8 cellular contexts compared by ENCODE assay signal in the genomic region with DNA sequence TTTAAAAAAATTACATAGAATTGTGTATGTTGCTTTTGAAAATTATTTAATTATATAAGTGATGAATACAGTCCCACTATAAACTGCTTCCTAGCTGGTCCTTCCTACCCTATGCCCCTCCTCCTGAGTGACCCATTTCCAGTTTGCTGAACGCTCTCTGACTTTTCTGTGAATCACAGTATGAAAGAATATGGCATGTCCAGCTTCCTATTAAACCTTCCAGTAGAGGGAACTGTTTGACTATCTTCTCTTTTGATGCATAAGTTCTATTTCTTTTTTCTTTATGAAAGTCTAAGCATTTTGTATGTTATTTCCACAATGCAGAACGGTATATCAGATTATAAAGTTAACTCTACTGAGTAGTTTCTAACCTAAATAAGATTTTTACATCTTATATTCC. TPM values are rescaled to one million over a fixed set of nuclear protein-coding genes. Genes with fewer than 3 reads are reported as not detected.
A peak's percentile ranks its signal among the peaks of the same experiment; 100 is the strongest.
DNase-seq lines count a peak whose midpoint lies in the region; ATAC-seq, FAIRE-seq and TF ChIP-seq lines count a peak whose summit lies in the region.

No MANE protein-coding gene starts in this region.

- WGBS in right cardiac atrium: 2% methylated on average over 2 of the region's 2 CpGs

- no peak overlapping the region for H3K27ac Mint-ChIP-seq in activated naive CD8-positive, alpha-beta T cell treated with anti-CD3 and anti-CD28 coated beads, Interleukin-2, amount 50 U/mL, for 24 hours

- H3K9me3 ChIP-seq in right cardiac atrium (ENCODE audit: control insufficient read depth, low read length): no peaks in the 10 kb centered on the region

- ATAC-seq in activated naive CD8-positive, alpha-beta T cell treated with anti-CD3 and anti-CD28 coated beads, Interleukin-2, amount 50 U/mL, for 24 hours: peak; percentile 40
- ATAC-seq in right cardiac atrium: peak; percentile 57 to 62

- H3K4me1 ChIP-seq in right cardiac atrium (ENCODE audit: control insufficient read depth, insufficient read depth, low read length): no peaks in the 10 kb centered on the region

- FAIRE-seq in GM12892 (lab: Jason Lieb, UNC): no peak

- DNase-seq in SIG-M5 treated with dmso at 0.1 percent for 504 hours (lab: John Stamatoyannopoulos, UW; ENCODE audit: unreplicated experiment): peak; percentile 61
- DNase-seq in SIG-M5 (lab: John Stamatoyannopoulos, UW): no peak
- peak; percentile 11 for DNase-seq in NCI-H1417 treated with DMSO at 0.1 percent for 48 hours (lab: John Stamatoyannopoulos, UW)
- DNase-seq in activated naive CD8-positive, alpha-beta T cell treated with anti-CD3 and anti-CD28 coated beads, Interleukin-2, amount 50 U/mL, for 24 hours: no peak
- DNase-seq in right cardiac atrium: no peak
- peak; percentile 82 for DNase-seq in superior temporal gyrus (ENCODE audit: extremely low spot score)
- no peak for DNase-seq in activated CD4-positive, alpha-beta T cell treated with anti-CD3 and anti-CD28 coated beads, Interleukin-2, amount 50 U/mL, for 4 hours
- no peak for DNase-seq in GM12892 (ENCODE audit: insufficient read length)

- H3K4me1 Mint-ChIP-seq in activated naive CD8-positive, alpha-beta T cell treated with anti-CD3 and anti-CD28 coated beads, Interleukin-2, amount 50 U/mL, for 24 hours: peaks cover 5% of the 10 kb centered on the region

- no peak overlapping the region for H3K27ac ChIP-seq in right cardiac atrium (ENCODE audit: low read length)

- intact Hi-C loops in right cardiac atrium (cut with DNase I): loop anchor here in 2 of 4 donors (5.0 kb wide), 1 partner anchor 193 kb away; no protein-coding TSS in a partner anchor

- no peaks in the 10 kb centered on the region for H3K27me3 ChIP-seq in right cardiac atrium (ENCODE audit: control insufficient read depth, insufficient read depth)

- no peak for TF ChIP-seq POLR2A in GM12892 (IDR thresholded peaks at IDR 0.05; ENCODE audit: low read depth, low read length)

- no peaks in the 10 kb centered on the region for H3K9me3 Mint-ChIP-seq in activated naive CD8-positive, alpha-beta T cell treated with anti-CD3 and anti-CD28 coated beads, Interleukin-2, amount 50 U/mL, for 24 hours

- no peak overlapping the region for H3K4me3 Mint-ChIP-seq in activated naive CD8-positive, alpha-beta T cell treated with anti-CD3 and anti-CD28 coated beads, Interleukin-2, amount 50 U/mL, for 24 hours

- H3K27me3 Mint-ChIP-seq in activated naive CD8-positive, alpha-beta T cell treated with anti-CD3 and anti-CD28 coated beads, Interleukin-2, amount 50 U/mL, for 24 hours: peaks cover 2% of the 10 kb centered on the region

- no peak overlapping the region for H3K4me3 ChIP-seq in right cardiac atrium (ENCODE audit: low read length)

- H3K36me3 Mint-ChIP-seq in activated naive CD8-positive, alpha-beta T cell treated with anti-CD3 and anti-CD28 coated beads, Interleukin-2, amount 50 U/mL, for 24 hours (ENCODE audit: low read depth): no peaks in the 10 kb centered on the region

RNA-seq across cellular contexts. Expression of a gene that starts 41.3 kb away (rescaled TPM):
- total RNA-seq in right cardiac atrium: 10 to 100 TPM; 44.4 to 48.3 (median 45.5) TPM
- 62.4 TPM for polyA plus RNA-seq in right cardiac atrium
- polyA plus RNA-seq in GM12892 (2012; ENCODE audit: missing spikeins): 90.3 TPM

RNA-seq across cellular contexts. Expression of a gene that starts 41.6 kb away (rescaled TPM):
- 1 to 10 TPM; 3.2 to 4.2 (median 3.9) TPM for total RNA-seq in right cardiac atrium
- polyA plus RNA-seq in right cardiac atrium: 2.3 TPM
- polyA plus RNA-seq in GM12892 (2012; ENCODE audit: missing spikeins): 6.6 TPM

Comparison
In these comparisons a context has a peak if more than half of its experiments do, and no peak if none do; other contexts are left out.
1. DNase-seq: peak in SIG-M5 treated with dmso at 0.1 percent for 504 hours (single experiment), NCI-H1417 treated with DMSO at 0.1 percent for 48 hours (single experiment) and superior temporal gyrus (single experiment); none in SIG-M5 (single experiment), activated naive CD8-positive, alpha-beta T cell treated with anti-CD3 and anti-CD28 coated beads, Interleukin-2, amount 50 U/mL, for 24 hours (single experiment), right cardiac atrium (0 of 3), activated CD4-positive, alpha-beta T cell treated with anti-CD3 and anti-CD28 coated beads, Interleukin-2, amount 50 U/mL, for 4 hours (0 of 2) and GM12892 (single experiment).